ENCODE assay signal across 9 cellular contexts in the genomic region with DNA sequence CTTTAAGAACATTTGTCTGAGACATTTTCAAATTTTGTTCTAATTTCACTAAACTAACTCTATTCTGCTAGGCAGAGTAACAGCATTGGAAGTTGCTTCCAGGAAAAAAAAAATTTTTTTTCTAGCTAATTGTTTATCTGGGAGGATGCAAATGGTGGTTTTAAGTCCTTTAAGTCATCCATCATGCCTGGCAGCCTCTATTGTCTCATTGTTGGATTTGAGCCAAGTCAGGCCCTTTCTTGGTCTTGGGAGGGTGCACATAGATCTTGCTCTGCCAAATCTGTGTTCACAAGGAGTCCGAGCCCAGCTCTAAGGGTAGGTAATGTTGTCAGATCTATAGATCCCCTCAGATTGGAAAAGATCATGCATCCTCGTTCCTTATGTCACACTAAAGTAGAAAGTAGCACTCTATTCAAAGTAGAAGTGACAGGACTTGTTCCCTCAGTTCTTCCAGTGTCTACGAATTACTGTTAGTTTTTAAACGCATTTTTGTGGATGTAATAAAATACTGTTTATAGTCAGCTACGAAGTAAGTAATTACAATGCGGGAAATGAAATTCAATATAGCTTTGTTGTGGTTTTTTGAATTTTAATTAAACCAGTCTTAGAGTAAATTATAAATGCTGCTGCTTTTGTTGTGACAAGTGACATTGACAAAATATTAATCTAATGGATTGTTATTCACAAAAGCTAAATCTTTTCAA.
DNase-seq lines count a peak whose midpoint lies in the region; ATAC-seq and TF ChIP-seq lines count a peak whose summit lies in the region.
"Had no signal": no experiment of that assay in that cellular context is flagged by ENCODE, and none has a peak within 500 bp of the region (broad histone marks: within the 10 kb centered on the region; RNA-seq: fewer than 3 reads in every experiment).

No MANE protein-coding gene starts in this region.

- peak overlapping the region; percentile 86; the same call in 1 of the 2 replicates for H3K27ac ChIP-seq in SK-N-MC

- no peaks in the 10 kb centered on the region for H3K9me3 ChIP-seq in SK-N-MC (ENCODE audit: low read depth, low read length)
- H3K9me3 ChIP-seq: lower lobe of right lung had no signal

- DNase-seq in AG10803 (ENCODE audit: low read depth) = peak; percentile 55
- peak; percentile 96 for DNase-seq in NCI-H1105 (lab: John Stamatoyannopoulos, UW)
- DNase-seq in SK-N-MC (ENCODE audit: low read depth, low spot score) = no peak
- peak; percentile 71 for DNase-seq in kidney glomerular epithelial cell (lab: John Stamatoyannopoulos, UW)
- no peak for DNase-seq in HK-2 (ENCODE audit: unreplicated experiment)
- no peak for DNase-seq in cerebellar nuclear complex (lab: John Stamatoyannopoulos, UW)
- DNase-seq in stimulated activated effector memory CD8-positive, alpha-beta T cell treated with anti-CD3 and anti-CD28 coated beads, Interleukin-12 subunit alpha, Interleukin-12 subunit beta, amount 100 ng/mL, for 72 hours (ENCODE audit: low spot score in 2 of 2) = no peak
- DNase-seq in activated CD4-positive, alpha-beta T cell treated with anti-CD3 and anti-CD28 coated beads for 4 hours = no peak
- DNase-seq: lower lobe of right lung had no signal

- no peak for TF ChIP-seq CTCF in AG10803 (conservative IDR thresholded peaks at IDR 0.05; ENCODE audit: low read length)

- no peak overlapping the region for H3K4me3 Mint-ChIP-seq in stimulated activated effector memory CD8-positive, alpha-beta T cell treated with anti-CD3 and anti-CD28 coated beads, Interleukin-12 subunit alpha, Interleukin-12 subunit beta, amount 100 ng/mL, for 72 hours

- no peaks in the 10 kb centered on the region for H3K36me3 Mint-ChIP-seq in stimulated activated effector memory CD8-positive, alpha-beta T cell treated with anti-CD3 and anti-CD28 coated beads, Interleukin-12 subunit alpha, Interleukin-12 subunit beta, amount 100 ng/mL, for 72 hours

- no peaks in the 10 kb centered on the region for H3K4me1 Mint-ChIP-seq in stimulated activated effector memory CD8-positive, alpha-beta T cell treated with anti-CD3 and anti-CD28 coated beads, Interleukin-12 subunit alpha, Interleukin-12 subunit beta, amount 100 ng/mL, for 72 hours

- no peaks in the 10 kb centered on the region for H3K9me3 Mint-ChIP-seq in stimulated activated effector memory CD8-positive, alpha-beta T cell treated with anti-CD3 and anti-CD28 coated beads, Interleukin-12 subunit alpha, Interleukin-12 subunit beta, amount 100 ng/mL, for 72 hours

- H3K36me3 ChIP-seq in SK-N-MC (ENCODE audit: insufficient read depth, low read length) = no peaks in the 10 kb centered on the region
- H3K36me3 ChIP-seq: lower lobe of right lung had no signal

- H3K4me3 ChIP-seq in AG10803 (ENCODE audit: low read length) = no peak overlapping the region
- peak overlapping the region; percentile 70 for H3K4me3 ChIP-seq in SK-N-MC
- H3K4me3 ChIP-seq: lower lobe of right lung had no signal

- no peak overlapping the region for H3K9ac ChIP-seq in SK-N-MC (ENCODE audit: insufficient read length)

- no peak for ATAC-seq in stimulated activated effector memory CD8-positive, alpha-beta T cell treated with anti-CD3 and anti-CD28 coated beads, Interleukin-12 subunit alpha, Interleukin-12 subunit beta, amount 100 ng/mL, for 72 hours

- no peak overlapping the region for H3K27ac Mint-ChIP-seq in stimulated activated effector memory CD8-positive, alpha-beta T cell treated with anti-CD3 and anti-CD28 coated beads, Interleukin-12 subunit alpha, Interleukin-12 subunit beta, amount 100 ng/mL, for 72 hours

Comparison
In these comparisons a context has a peak if more than half of its experiments do, and no peak if none do; other contexts are left out.
1. DNase-seq: peak in AG10803 (single experiment), NCI-H1105 (single experiment) and kidney glomerular epithelial cell (single experiment); none in SK-N-MC (single experiment), HK-2 (single experiment), cerebellar nuclear complex (0 of 2), stimulated activated effector memory CD8-positive, alpha-beta T cell treated with anti-CD3 and anti-CD28 coated beads, Interleukin-12 subunit alpha, Interleukin-12 subunit beta, amount 100 ng/mL, for 72 hours (0 of 2) and activated CD4-positive, alpha-beta T cell treated with anti-CD3 and anti-CD28 coated beads for 4 hours (0 of 2).